ENCODE assay signal across 24 cellular contexts in the genomic region with DNA sequence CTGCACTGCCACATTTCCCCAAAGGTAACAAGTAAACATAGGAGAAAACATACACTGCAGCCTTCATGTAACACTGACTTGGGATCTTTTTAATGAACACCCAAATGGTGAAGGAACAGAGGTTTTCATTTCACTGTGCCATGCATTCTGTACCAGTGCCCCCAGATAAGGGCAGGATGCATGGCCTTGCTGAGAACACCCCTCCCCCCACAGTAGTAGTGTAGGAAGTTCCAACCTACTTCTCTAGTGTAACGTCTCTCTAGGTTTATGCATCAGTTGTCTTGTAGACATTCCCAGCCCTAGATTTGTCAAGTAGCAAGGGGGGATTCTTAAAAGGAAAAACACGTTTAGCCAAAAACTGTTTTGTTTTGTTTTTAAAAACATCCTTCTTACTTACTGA. TPM values are rescaled to one million over a fixed set of nuclear protein-coding genes. Genes with fewer than 3 reads are reported as not detected.
DNase-seq lines count a peak whose midpoint lies in the region; ATAC-seq and TF ChIP-seq lines count a peak whose summit lies in the region.
"Had no signal": no experiment of that assay in that cellular context is flagged by ENCODE, and none has a peak within 500 bp of the region (broad histone marks: within the 10 kb centered on the region; RNA-seq: fewer than 3 reads in every experiment).

No MANE protein-coding gene starts in this region.

- H3K27me3 Mint-ChIP-seq in activated naive CD4-positive, alpha-beta T cell treated with anti-CD3 and anti-CD28 coated beads for 36 hours (ENCODE audit: low read depth), result no peaks in the 10 kb centered on the region
- H3K27me3 Mint-ChIP-seq in T-cell, result no peaks in the 10 kb centered on the region
- H3K27me3 Mint-ChIP-seq: activated CD8-positive, alpha-beta memory T cell treated with anti-CD3 and anti-CD28 coated beads, Interleukin-2, amount 10 ng/mL, durations not matched to agents 7 days and 5 days; stimulated activated naive CD8-positive, alpha-beta T cell treated with anti-CD3 and anti-CD28 coated beads, Interleukin-15, amount 100 ng/mL, for 72 hours had no signal

- no peak for DNase-seq in activated naive CD4-positive, alpha-beta T cell treated with anti-CD3 and anti-CD28 coated beads for 36 hours
- no peak for DNase-seq in activated naive CD4-positive, alpha-beta T cell treated with anti-CD3 and anti-CD28 coated beads, Interleukin-2, amount 50 U/mL, for 72 hours (ENCODE audit: low spot score in 2 of 2)
- DNase-seq in T-cell (peak in 6 of 34 experiments; percentile 11 to 27 (median 17)), left kidney (ENCODE audit: low read depth, low spot score) (peak; percentile 49), sigmoid colon (no peak), NCI-H2171 treated with DMSO at 0.1 percent for 48 hours (lab: John Stamatoyannopoulos, UW) (no peak), GM13976 (ENCODE audit: low spot score) (no peak)
- no peak for DNase-seq in stimulated activated effector memory CD8-positive, alpha-beta T cell treated with anti-CD3 and anti-CD28 coated beads, Interleukin-12 subunit alpha, Interleukin-12 subunit beta, amount 100 ng/mL, for 72 hours (ENCODE audit: low spot score in 2 of 2)
- DNase-seq: activated CD4-positive, CD25-positive, alpha-beta regulatory T cell; activated CD8-positive, alpha-beta memory T cell treated with anti-CD3 and anti-CD28 coated beads, Interleukin-2, amount 10 ng/mL, durations not matched to agents 7 days and 5 days; activated naive CD4-positive, alpha-beta T cell treated with Interleukin-2 at 50 U/mL for 16 hours; H7; islet precursor cell; KBM-7; mesenchymal stem cell; NCI-H1048; NCI-H2081 treated with DMSO at 0.1 percent for 48 hours; NCI-H524; stimulated activated CD4-positive, alpha-beta T cell treated with anti-CD3 and anti-CD28 coated beads, Interleukin-15, amount 100 ng/mL, for 24 hours; stimulated activated naive CD8-positive, alpha-beta T cell treated with anti-CD3 and anti-CD28 coated beads, Interleukin-15, amount 100 ng/mL, for 72 hours; SW 1271; upper lobe of left lung had no signal

- intact Hi-C loops in activated naive CD4-positive, alpha-beta T cell treated with anti-CD3 and anti-CD28 coated beads for 36 hours (cut with micrococcal nuclease), result loop anchor here (2.0 kb wide), 1 partner anchor 16 kb away; no protein-coding TSS in a partner anchor
- intact Hi-C loops in sigmoid colon (cut with DNase I), result no loop called here

- TF ChIP-seq CTCF in sigmoid colon (IDR thresholded peaks at IDR 0.05) (no peak), GM13976 (IDR thresholded peaks at IDR 0.05; ENCODE audit: borderline replicate concordance, control extremely low read depth, extremely low read depth, insufficient read depth, missing control alignments) (no peak)

- no peak for TF ChIP-seq POLR2A in sigmoid colon (IDR thresholded peaks at IDR 0.05)

- no peaks in the 10 kb centered on the region for H3K36me3 ChIP-seq in sigmoid colon
- H3K36me3 ChIP-seq: upper lobe of left lung had no signal

- 51 to 76% methylated on average over 2 of the region's 2 CpGs for WGBS in sigmoid colon, 2 donors

- TF ChIP-seq EP300 in sigmoid colon (IDR thresholded peaks at IDR 0.05), result no peak

- in situ Hi-C loops in GM13976 (cut with MboI; ENCODE audit: low sequenced_read_pairs, unreplicated experiment), result loop anchor here (10.0 kb wide), 1 partner anchor 570 kb away; no protein-coding TSS in a partner anchor

- H3K9me3 Mint-ChIP-seq in activated naive CD4-positive, alpha-beta T cell treated with anti-CD3 and anti-CD28 coated beads for 36 hours, result no peaks in the 10 kb centered on the region
- H3K9me3 Mint-ChIP-seq in activated naive CD4-positive, alpha-beta T cell treated with anti-CD3 and anti-CD28 coated beads, Interleukin-2, amount 50 U/mL, for 72 hours, result no peaks in the 10 kb centered on the region
- no peaks in the 10 kb centered on the region for H3K9me3 Mint-ChIP-seq in T-cell
- no peaks in the 10 kb centered on the region for H3K9me3 Mint-ChIP-seq in stimulated activated effector memory CD8-positive, alpha-beta T cell treated with anti-CD3 and anti-CD28 coated beads, Interleukin-12 subunit alpha, Interleukin-12 subunit beta, amount 100 ng/mL, for 72 hours
- H3K9me3 Mint-ChIP-seq: stimulated activated naive CD8-positive, alpha-beta T cell treated with anti-CD3 and anti-CD28 coated beads, Interleukin-15, amount 100 ng/mL, for 72 hours had no signal

- H3K4me1 Mint-ChIP-seq in activated naive CD4-positive, alpha-beta T cell treated with anti-CD3 and anti-CD28 coated beads for 36 hours (ENCODE audit: low read depth), result peaks cover 85% of the 10 kb centered on the region
- H3K4me1 Mint-ChIP-seq in T-cell, result peaks cover 94 to 98% (median 96%) of the 10 kb centered on the region in 3 donors
- peaks cover 67% of the 10 kb centered on the region for H3K4me1 Mint-ChIP-seq in stimulated activated effector memory CD8-positive, alpha-beta T cell treated with anti-CD3 and anti-CD28 coated beads, Interleukin-12 subunit alpha, Interleukin-12 subunit beta, amount 100 ng/mL, for 72 hours

- no peak for ATAC-seq in activated naive CD4-positive, alpha-beta T cell treated with anti-CD3 and anti-CD28 coated beads, Interleukin-2, amount 50 U/mL, for 72 hours
- peak; percentile 53 to 73 (median 62) for ATAC-seq in T-cell (replicated peaks in 1 of 4)
- ATAC-seq in stimulated activated effector memory CD8-positive, alpha-beta T cell treated with anti-CD3 and anti-CD28 coated beads, Interleukin-12 subunit alpha, Interleukin-12 subunit beta, amount 100 ng/mL, for 72 hours, result no peak
- ATAC-seq: activated CD8-positive, alpha-beta memory T cell treated with anti-CD3 and anti-CD28 coated beads, Interleukin-2, amount 10 ng/mL, durations not matched to agents 7 days and 5 days; body of pancreas; stimulated activated naive CD8-positive, alpha-beta T cell treated with anti-CD3 and anti-CD28 coated beads, Interleukin-15, amount 100 ng/mL, for 72 hours had no signal

- H3K36me3 Mint-ChIP-seq in activated naive CD4-positive, alpha-beta T cell treated with anti-CD3 and anti-CD28 coated beads for 36 hours (ENCODE audit: low read depth), result no peaks in the 10 kb centered on the region
- H3K36me3 Mint-ChIP-seq in activated naive CD4-positive, alpha-beta T cell treated with anti-CD3 and anti-CD28 coated beads, Interleukin-2, amount 50 U/mL, for 72 hours, result no peaks in the 10 kb centered on the region
- peaks cover 8% of the 10 kb centered on the region for H3K36me3 Mint-ChIP-seq in T-cell
- no peaks in the 10 kb centered on the region for H3K36me3 Mint-ChIP-seq in stimulated activated effector memory CD8-positive, alpha-beta T cell treated with anti-CD3 and anti-CD28 coated beads, Interleukin-12 subunit alpha, Interleukin-12 subunit beta, amount 100 ng/mL, for 72 hours

- CTCF ChIA-PET in activated naive CD4-positive, alpha-beta T cell treated with anti-CD3 and anti-CD28 coated beads for 36 hours (lab: Charles Lee), result no interaction called here
- CTCF ChIA-PET in T-cell (lab: Charles Lee), result no interaction called here

- peaks cover 0 to 30% (median 14%) of the 10 kb centered on the region in 4 donors for H3K4me1 ChIP-seq in sigmoid colon

- no peaks in the 10 kb centered on the region for H3K9me3 ChIP-seq in sigmoid colon
- H3K9me3 ChIP-seq: body of pancreas, upper lobe of left lung had no signal

- H3K27ac Mint-ChIP-seq in activated naive CD4-positive, alpha-beta T cell treated with anti-CD3 and anti-CD28 coated beads for 36 hours, result peak overlapping the region; percentile 27
- no peak overlapping the region for H3K27ac Mint-ChIP-seq in activated naive CD4-positive, alpha-beta T cell treated with anti-CD3 and anti-CD28 coated beads, Interleukin-2, amount 50 U/mL, for 72 hours
- H3K27ac Mint-ChIP-seq in T-cell, result peak overlapping the region; percentile 11 to 61
- H3K27ac Mint-ChIP-seq in stimulated activated effector memory CD8-positive, alpha-beta T cell treated with anti-CD3 and anti-CD28 coated beads, Interleukin-12 subunit alpha, Interleukin-12 subunit beta, amount 100 ng/mL, for 72 hours, result peak overlapping the region; percentile 78
- H3K27ac Mint-ChIP-seq: activated CD8-positive, alpha-beta memory T cell treated with anti-CD3 and anti-CD28 coated beads, Interleukin-2, amount 10 ng/mL, durations not matched to agents 7 days and 5 days; stimulated activated naive CD8-positive, alpha-beta T cell treated with anti-CD3 and anti-CD28 coated beads, Interleukin-15, amount 100 ng/mL, for 72 hours had no signal

- POLR2A ChIA-PET in T-cell (lab: Charles Lee), result no interaction called here

- H3K27me3 ChIP-seq in sigmoid colon, result no peaks in the 10 kb centered on the region
- H3K27me3 ChIP-seq: body of pancreas, hepatocyte, upper lobe of left lung had no signal

- H3K4me3 Mint-ChIP-seq in activated naive CD4-positive, alpha-beta T cell treated with anti-CD3 and anti-CD28 coated beads for 36 hours, result no peak overlapping the region
- H3K4me3 Mint-ChIP-seq in T-cell, result peak overlapping the region in 1 of 3 donors; percentile 36
- no peak overlapping the region for H3K4me3 Mint-ChIP-seq in stimulated activated effector memory CD8-positive, alpha-beta T cell treated with anti-CD3 and anti-CD28 coated beads, Interleukin-12 subunit alpha, Interleukin-12 subunit beta, amount 100 ng/mL, for 72 hours
- H3K4me3 Mint-ChIP-seq: activated CD8-positive, alpha-beta memory T cell treated with anti-CD3 and anti-CD28 coated beads, Interleukin-2, amount 10 ng/mL, durations not matched to agents 7 days and 5 days; stimulated activated naive CD8-positive, alpha-beta T cell treated with anti-CD3 and anti-CD28 coated beads, Interleukin-15, amount 100 ng/mL, for 72 hours had no signal

- H3K27ac ChIP-seq in sigmoid colon, result no peak overlapping the region
- H3K27ac ChIP-seq: hepatocyte had no signal

- no peak overlapping the region for H3K4me3 ChIP-seq in sigmoid colon
- H3K4me3 ChIP-seq: body of pancreas, hepatocyte, upper lobe of left lung had no signal

RNA-seq across cellular contexts. Expression of a gene that starts 29.9 kb away (rescaled TPM):
- total RNA-seq in activated naive CD4-positive, alpha-beta T cell treated with anti-CD3 and anti-CD28 coated beads for 36 hours, result 10 to 100 TPM; 18.2 to 19.2 TPM
- 10 to 100 TPM; 17.6 to 21.3 TPM for total RNA-seq in activated naive CD4-positive, alpha-beta T cell treated with anti-CD3 and anti-CD28 coated beads, Interleukin-2, amount 50 U/mL, for 72 hours
- total RNA-seq in T-cell (10 to 100 TPM; 53.1 to 96.0 (median 80.6) TPM), sigmoid colon (10 to 100 TPM in 2 of 4 donors, 1 to 10 TPM in 2; 7.2 to 12.5 (median 10.3) TPM)
- 1 to 10 TPM; 3.0 to 8.4 (median 3.7) TPM for polyA plus RNA-seq in sigmoid colon

Comparison
In these comparisons a context has a peak if more than half of its experiments do, and no peak if none do; other contexts are left out.
1. H3K27ac Mint-ChIP-seq: peak in activated naive CD4-positive, alpha-beta T cell treated with anti-CD3 and anti-CD28 coated beads for 36 hours (single experiment), T-cell (2 of 2) and stimulated activated effector memory CD8-positive, alpha-beta T cell treated with anti-CD3 and anti-CD28 coated beads, Interleukin-12 subunit alpha, Interleukin-12 subunit beta, amount 100 ng/mL, for 72 hours (single experiment); none in activated naive CD4-positive, alpha-beta T cell treated with anti-CD3 and anti-CD28 coated beads, Interleukin-2, amount 50 U/mL, for 72 hours (0 of 2).
2. ATAC-seq: peak in T-cell (4 of 4); none in activated naive CD4-positive, alpha-beta T cell treated with anti-CD3 and anti-CD28 coated beads, Interleukin-2, amount 50 U/mL, for 72 hours (0 of 2) and stimulated activated effector memory CD8-positive, alpha-beta T cell treated with anti-CD3 and anti-CD28 coated beads, Interleukin-12 subunit alpha, Interleukin-12 subunit beta, amount 100 ng/mL, for 72 hours (single experiment).